9 cellular contexts compared by ENCODE assay signal in the genomic region with DNA sequence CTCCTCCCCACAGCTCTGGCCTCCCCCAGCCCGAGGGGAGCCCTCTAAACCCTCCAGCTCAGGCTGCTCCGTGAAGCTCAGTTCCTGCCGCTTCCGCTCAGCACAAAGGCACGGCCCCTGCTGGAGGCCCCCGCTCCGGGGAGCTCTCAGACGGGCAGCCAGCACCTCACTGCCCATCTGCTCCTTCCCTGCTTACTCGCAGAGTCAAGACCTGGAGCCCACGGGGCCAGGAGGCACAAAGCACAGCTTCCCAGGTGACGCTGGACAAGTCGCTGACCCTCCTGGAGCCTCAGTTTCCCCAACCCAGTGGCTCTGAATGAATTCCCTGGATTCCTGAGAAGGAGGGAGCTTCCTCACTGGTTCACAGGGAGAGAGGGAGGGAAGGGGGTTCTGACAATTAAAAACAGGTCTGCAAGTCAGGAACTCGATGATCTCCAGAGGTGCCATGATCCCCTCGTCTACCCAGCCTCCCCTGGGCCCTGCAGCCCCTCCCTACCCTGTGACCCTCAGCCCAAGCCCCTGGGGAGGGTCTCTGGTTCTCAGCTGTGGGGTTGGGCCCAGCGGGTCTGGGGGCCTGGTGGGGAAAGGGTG. TPM values are rescaled to one million over a fixed set of nuclear protein-coding genes. Genes with fewer than 3 reads are reported as not detected.
A peak's percentile ranks its signal among the peaks of the same experiment; 100 is the strongest.
DNase-seq lines count a peak whose midpoint lies in the region; ATAC-seq, FAIRE-seq and TF ChIP-seq lines count a peak whose summit lies in the region.
"Had no signal": no experiment of that assay in that cellular context is flagged by ENCODE, and none has a peak within 500 bp of the region (broad histone marks: within the 10 kb centered on the region; RNA-seq: fewer than 3 reads in every experiment).

No MANE protein-coding gene starts in this region.

- intact Hi-C loops in stomach (cut with DNase I; ENCODE audit: low total_unique reads): no loop called here

- WGBS in stomach, 5 donors: 21 to 43% (median 32%) methylated on average over 6 to 15 of the region's 15 CpGs

- DNase-seq in 8988T (peak; percentile 59), GM19239 (ENCODE audit: insufficient read length, low spot score) (peak; percentile 71), fibroblast of peridontal ligament (ENCODE audit: extremely low read depth) (peak; percentile 17), renal cortical epithelial cell (ENCODE audit: low read depth) (peak; percentile 23), DMS53 treated with DMSO at 0.1 percent for 48 hours (lab: John Stamatoyannopoulos, UW; ENCODE audit: unreplicated experiment) (no peak), stomach (no peak)
- DNase-seq in activated CD4-positive, alpha-beta T cell treated with anti-CD3 and anti-CD28 coated beads, Interleukin-2, amount 50 U/mL, for 48 hours: peak; percentile 4 to 25

- no peak for TF ChIP-seq CTCF in stomach (IDR thresholded peaks at IDR 0.05)

- no peak for TF ChIP-seq POLR2A in stomach (IDR thresholded peaks at IDR 0.05)

- H3K4me3 ChIP-seq in stomach: peak overlapping the region in 1 of 4 donors; percentile 34

- H3K4me1 ChIP-seq in stomach: peaks cover 26 to 56% (median 42%) of the 10 kb centered on the region in 4 donors

- no peaks in the 10 kb centered on the region for H3K9me3 ChIP-seq in stomach

- peak; percentile 88 for FAIRE-seq in GM19239 (lab: Jason Lieb, UNC)
- FAIRE-seq: bronchial epithelial cell had no signal

- no peaks in the 10 kb centered on the region for H3K27me3 ChIP-seq in stomach

- no peak for ATAC-seq in HG03520 (IDR thresholded peaks at IDR 0.05; ENCODE audit: unreplicated experiment)

- H3K36me3 ChIP-seq in stomach: no peaks in the 10 kb centered on the region

- no peak for TF ChIP-seq EP300 in stomach (IDR thresholded peaks at IDR 0.05)

- peak overlapping the region in 2 of 5 donors; percentile 27 to 36 for H3K27ac ChIP-seq in stomach

RNA-seq across cellular contexts. Expression of a gene that starts 36.2 kb away (rescaled TPM):
- 20.8 and 52.0 TPM in 2 replicates for total RNA-seq in renal cortical epithelial cell
- total RNA-seq in stomach: 10 to 100 TPM in 2 of 5 donors, 1 to 10 TPM in 3; 4.1 to 14.2 (median 6.7) TPM
- 1 to 10 TPM; 4.1 to 7.8 (median 7.3) TPM for polyA plus RNA-seq in stomach

Comparison
In these comparisons a context has a peak if more than half of its experiments do, and no peak if none do; other contexts are left out.
1. DNase-seq: peak in 8988T (single experiment), GM19239 (single experiment), activated CD4-positive, alpha-beta T cell treated with anti-CD3 and anti-CD28 coated beads, Interleukin-2, amount 50 U/mL, for 48 hours (2 of 2), fibroblast of peridontal ligament (single experiment) and renal cortical epithelial cell (single experiment); none in DMS53 treated with DMSO at 0.1 percent for 48 hours (single experiment) and stomach (single experiment).